In the genomic region with DNA sequence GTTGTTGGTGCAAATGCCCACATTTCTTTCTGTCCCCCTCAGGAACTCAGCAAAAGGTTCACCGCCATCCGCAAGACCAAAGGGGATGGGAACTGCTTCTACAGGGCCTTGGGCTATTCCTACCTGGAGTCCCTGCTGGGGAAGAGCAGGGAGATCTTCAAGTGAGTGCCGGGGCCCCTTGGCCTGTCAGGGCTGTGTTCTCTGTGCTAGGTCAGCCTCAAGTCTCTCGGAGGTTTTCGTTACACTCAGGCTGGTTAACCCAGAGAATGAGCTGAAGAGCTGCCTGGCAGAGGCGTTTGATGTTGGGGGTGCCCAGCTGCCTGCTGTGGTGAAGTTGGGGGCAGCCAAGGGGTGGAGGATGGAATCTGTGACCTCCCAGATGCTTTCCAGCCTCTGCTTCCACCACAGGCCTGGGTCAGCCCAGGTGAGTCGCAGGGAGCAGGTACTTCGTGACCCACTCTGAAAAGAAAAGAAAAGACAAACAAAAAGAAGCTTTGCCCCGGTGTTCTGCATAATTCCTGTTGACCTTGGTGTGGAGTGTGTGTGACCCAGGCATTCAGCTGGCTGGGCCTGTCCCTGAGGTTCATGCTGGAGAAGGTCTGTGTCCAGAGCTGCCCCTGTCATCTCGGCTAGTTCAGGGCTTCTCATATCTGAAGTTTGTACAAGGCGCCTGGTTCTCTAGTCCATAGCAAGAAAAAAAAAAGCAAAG, we compare ENCODE assay signal across 37 cellular contexts. TPM values are rescaled to one million over a fixed set of nuclear protein-coding genes. Genes with fewer than 3 reads are reported as not detected.
"Had no signal": no experiment of that assay in that cellular context is flagged by ENCODE, and none has a peak within 500 bp of the region (broad histone marks: within the 10 kb centered on the region; RNA-seq: fewer than 3 reads in every experiment).

No MANE protein-coding gene starts in this region.

- ATAC-seq: foreskin keratinocyte; gastroesophageal sphincter; heart left ventricle; left cardiac atrium; left lung; mucosa of descending colon; natural killer cell treated with Interleukin-12 subunit alpha and Interleukin-12 subunit beta and Interleukin-15 and Interleukin-18, amount 100 ng/mL, for 72 hours; pancreas; stimulated activated naive CD8-positive, alpha-beta T cell treated with anti-CD3 and anti-CD28 coated beads, Interleukin-15, amount 100 ng/mL, for 72 hours had no signal

- H3K36me3 Mint-ChIP-seq: naive B cell; natural killer cell treated with Interleukin-12 subunit alpha and Interleukin-12 subunit beta and Interleukin-15 and Interleukin-18, amount 100 ng/mL, for 72 hours had no signal

- H3K9me3 Mint-ChIP-seq: mesothelial cell of epicardium; naive B cell; natural killer cell treated with Interleukin-12 subunit alpha and Interleukin-12 subunit beta and Interleukin-15 and Interleukin-18, amount 100 ng/mL, for 72 hours; neural crest cell; stimulated activated naive CD8-positive, alpha-beta T cell treated with anti-CD3 and anti-CD28 coated beads, Interleukin-15, amount 100 ng/mL, for 72 hours had no signal

- FAIRE-seq: endothelial cell of umbilical vein, pancreas had no signal

- H3K9me3 ChIP-seq: esophagus muscularis mucosa, gastroesophageal sphincter, left lung, mucosa of descending colon, neutrophil, pancreas, prostate gland, right atrium auricular region, suprapubic skin, transverse colon, vagina had no signal

- H3K36me3 ChIP-seq: pancreas, prostate gland, right atrium auricular region, transverse colon, vagina had no signal

- H3K4me1 ChIP-seq: foreskin keratinocyte, pancreas, prostate gland, transverse colon had no signal

- H3K4me3 Mint-ChIP-seq: mesothelial cell of epicardium; naive B cell; natural killer cell treated with Interleukin-12 subunit alpha and Interleukin-12 subunit beta and Interleukin-15 and Interleukin-18, amount 100 ng/mL, for 72 hours; neural crest cell; stimulated activated naive CD8-positive, alpha-beta T cell treated with anti-CD3 and anti-CD28 coated beads, Interleukin-15, amount 100 ng/mL, for 72 hours had no signal

- H3K4me3 ChIP-seq: coronary artery, esophagus muscularis mucosa, gastroesophageal sphincter, heart left ventricle, hepatocyte, left lung, mucosa of descending colon, pancreas, prostate gland, right atrium auricular region, skin epidermis, suprapubic skin, transverse colon, vagina had no signal

- H2AFZ ChIP-seq: hepatocyte had no signal

- H3K27me3 ChIP-seq: esophagus muscularis mucosa, foreskin keratinocyte, gastroesophageal sphincter, heart left ventricle, hepatocyte, left lung, neutrophil, pancreas, right atrium auricular region, suprapubic skin, transverse colon, vagina had no signal

- H3K27ac Mint-ChIP-seq: mesothelial cell of epicardium; naive B cell; natural killer cell treated with Interleukin-12 subunit alpha and Interleukin-12 subunit beta and Interleukin-15 and Interleukin-18, amount 100 ng/mL, for 72 hours had no signal

- H3K79me2 ChIP-seq: hepatocyte had no signal

- H3K4me1 Mint-ChIP-seq: mesothelial cell of epicardium had no signal

- H3K4me2 ChIP-seq: hepatocyte had no signal

- DNase-seq: dermis blood vessel endothelial cell; effector memory CD4-positive, alpha-beta T cell; foreskin keratinocyte; heart left ventricle; left cardiac atrium; left lung; mesenchymal stem cell; naive B cell; stimulated activated CD4-positive, alpha-beta T cell treated with anti-CD3 and anti-CD28 coated beads, Interleukin-15, amount 100 ng/mL, for 24 hours; stimulated activated CD4-positive, alpha-beta T cell treated with anti-CD3 and anti-CD28 coated beads, Interleukin-2, amount 100 ng/mL, for 48 hours; stimulated activated naive CD4-positive, alpha-beta T cell; stimulated activated naive CD8-positive, alpha-beta T cell treated with anti-CD3 and anti-CD28 coated beads, Interleukin-15, amount 100 ng/mL, for 72 hours; transverse colon had no signal

- H3K27ac ChIP-seq: coronary artery, esophagus muscularis mucosa, foreskin keratinocyte, gastroesophageal sphincter, heart left ventricle, hepatocyte, left lung, neutrophil, pancreas, prostate gland, right atrium auricular region, skin epidermis, suprapubic skin, transverse colon, vagina had no signal

RNA-seq across cellular contexts. Expression of a gene that starts 42.0 kb away (rescaled TPM):
- total RNA-seq: dermis blood vessel endothelial cell; endothelial cell of umbilical vein; epithelial cell of proximal tubule; esophagus muscularis mucosa; fibroblast of lung; foreskin keratinocyte; gastroesophageal sphincter; hepatocyte; kidney epithelial cell; left cardiac atrium; left lung; lower leg skin; lung microvascular endothelial cell; mesothelial cell of epicardium; mucosa of descending colon; natural killer cell treated with Interleukin-12 subunit alpha and Interleukin-12 subunit beta and Interleukin-15 and Interleukin-18, amount 100 ng/mL, for 72 hours; neural crest cell; omental fat pad; pancreas; prostate gland; right atrium auricular region; suprapubic skin; transverse colon; ureter; vagina had no signal
- polyA plus RNA-seq: endothelial cell of umbilical vein, fibroblast of lung, foreskin keratinocyte, hepatocyte, pancreas, thymus had no signal
